In the genomic region with DNA sequence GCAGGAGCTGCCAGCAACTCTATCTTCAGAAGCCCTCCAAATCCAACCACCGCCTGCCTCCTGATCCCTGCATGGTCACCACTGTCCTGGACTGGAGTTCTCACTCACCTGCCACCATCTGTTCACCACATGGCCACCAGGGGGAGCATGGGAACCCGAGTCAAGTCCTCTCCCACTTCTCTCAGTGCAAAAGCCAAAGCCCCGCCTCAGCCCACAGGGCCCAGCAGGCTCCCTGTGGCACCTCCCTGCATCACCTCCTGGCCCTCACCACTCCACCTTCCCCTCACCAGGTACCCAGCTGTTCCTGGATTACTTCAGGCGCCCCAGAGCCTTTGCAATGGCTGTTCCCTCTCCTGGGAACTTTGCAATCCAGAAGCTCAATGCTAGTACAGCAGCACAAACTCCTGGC, we compare ENCODE assay signal across 8 cellular contexts. TPM values are rescaled to one million over a fixed set of nuclear protein-coding genes. Genes with fewer than 3 reads are reported as not detected.
DNase-seq lines count a peak whose midpoint lies in the region; ATAC-seq and TF ChIP-seq lines count a peak whose summit lies in the region.

No MANE protein-coding gene starts in this region.

- H3K27ac Mint-ChIP-seq in activated CD4-positive, alpha-beta T cell treated with anti-CD3 and anti-CD28 coated beads for 36 hours = peak overlapping the region; percentile 52

- H3K4me3 ChIP-seq in AG09309 (ENCODE audit: control insufficient read depth, low read depth, low read length) = no peak overlapping the region
- no peak overlapping the region for H3K4me3 ChIP-seq in GM23248
- H3K4me3 ChIP-seq in right lobe of liver = no peak overlapping the region

- TF ChIP-seq POLR2A in right lobe of liver (IDR thresholded peaks at IDR 0.05) = no peak

- H3K9me3 ChIP-seq in GM23248 (ENCODE audit: low read depth) = no peaks in the 10 kb centered on the region
- no peaks in the 10 kb centered on the region for H3K9me3 ChIP-seq in right lobe of liver

- ATAC-seq in activated CD4-positive, alpha-beta T cell treated with anti-CD3 and anti-CD28 coated beads for 36 hours = peak; percentile 37
- ATAC-seq in right lobe of liver (peak; percentile 56 to 74 (median 68)), HG03175 (IDR thresholded peaks at IDR 0.05; ENCODE audit: unreplicated experiment) (no peak)

- H3F3A ChIP-seq in GM23248 (ENCODE audit: insufficient read depth) = peaks cover 5% of the 10 kb centered on the region; the same call in 1 of the 2 replicates

- H3K79me2 ChIP-seq in GM23248 (ENCODE audit: insufficient read depth) = peaks cover 33% of the 10 kb centered on the region

- CTCF ChIA-PET in activated CD4-positive, alpha-beta T cell treated with anti-CD3 and anti-CD28 coated beads for 36 hours (lab: Charles Lee) = interaction anchor here (0.7 to 3.1 kb wide), 6 partner anchors 11 to 170 kb away, joined by 4 to 13 read pairs (median 6); partner anchors contain the start of genes MAN2B1, TNPO2 and WDR83

- TF ChIP-seq CTCF in AG09309 (IDR thresholded peaks at IDR 0.05; ENCODE audit: control insufficient read depth, insufficient read depth, low read depth, low read length, missing control alignments) = peak; percentile 92
- TF ChIP-seq CTCF in right lobe of liver (IDR thresholded peaks at IDR 0.05) = peak; percentile 78 to 86 (median 82)

- H3K9ac ChIP-seq in GM23248 = no peak overlapping the region

- H3K27me3 Mint-ChIP-seq in activated CD4-positive, alpha-beta T cell treated with anti-CD3 and anti-CD28 coated beads for 36 hours = no peaks in the 10 kb centered on the region

- in situ Hi-C loops in GM23248 (cut with MboI) = loop anchor here (10.0 kb wide), 1 partner anchor 112 kb away; no protein-coding TSS in a partner anchor

- no peaks in the 10 kb centered on the region for H4K20me1 ChIP-seq in GM23248 (ENCODE audit: insufficient read depth)

- H3K9me2 ChIP-seq in GM23248 (ENCODE audit: insufficient read depth) = no peaks in the 10 kb centered on the region

- no peak overlapping the region for H3K4me2 ChIP-seq in GM23248 (ENCODE audit: unreplicated experiment)

- H3K9me3 Mint-ChIP-seq in activated CD4-positive, alpha-beta T cell treated with anti-CD3 and anti-CD28 coated beads for 36 hours (ENCODE audit: low read depth) = no peaks in the 10 kb centered on the region

- no peak overlapping the region for H3K27ac ChIP-seq in GM23248
- H3K27ac ChIP-seq in right lobe of liver = no peak overlapping the region

- 12 to 13% methylated on average over 4 of the region's 4 CpGs for WGBS in GM23248 (ENCODE audit: low coverage in 1 of 2, low lambda C conversion rate in 2 of 2, missing lambda C conversion rate in 2 of 2), 2 experiments
- no CpG with 5 or more reads among the region's 4 CpGs for WGBS in right lobe of liver (ENCODE audit: insufficient coverage, low coverage, low lambda C conversion rate, missing lambda C conversion rate)

- DNase-seq in AG09309 (ENCODE audit: low read depth) (no peak), GM23248 (peak; percentile 80), NCI-H510A (lab: John Stamatoyannopoulos, UW) (peak; percentile 70), cerebellum (ENCODE audit: low spot score) (peak; percentile 72), right lobe of liver (peak; percentile 84 to 88 (median 85))
- peak; percentile 94 for DNase-seq in activated CD4-positive, alpha-beta T cell treated with anti-CD3 and anti-CD28 coated beads for 36 hours
- DNase-seq in stimulated activated CD8-positive, alpha-beta memory T cell treated with anti-CD3 and anti-CD28 coated beads, Interleukin-12 subunit alpha, Interleukin-12 subunit beta, amount 100 ng/mL, for 24 hours (ENCODE audit: extremely low read depth) = peak; percentile 70

- peaks cover 62% of the 10 kb centered on the region for H3K36me3 Mint-ChIP-seq in activated CD4-positive, alpha-beta T cell treated with anti-CD3 and anti-CD28 coated beads for 36 hours (ENCODE audit: low read depth)

- no peak overlapping the region for H2AFZ ChIP-seq in GM23248

- POLR2A ChIA-PET in activated CD4-positive, alpha-beta T cell treated with anti-CD3 and anti-CD28 coated beads for 36 hours (lab: Charles Lee) = no interaction called here

- H3K4me3 Mint-ChIP-seq in activated CD4-positive, alpha-beta T cell treated with anti-CD3 and anti-CD28 coated beads for 36 hours = no peak overlapping the region

- H3K4me1 Mint-ChIP-seq in activated CD4-positive, alpha-beta T cell treated with anti-CD3 and anti-CD28 coated beads for 36 hours = peaks cover 29% of the 10 kb centered on the region

- intact Hi-C loops in activated CD4-positive, alpha-beta T cell treated with anti-CD3 and anti-CD28 coated beads for 36 hours (cut with DNase I, micrococcal nuclease) = loop anchor here in 1 of 2 experiments (1.0 kb wide), 1 partner anchor 171 kb away; no protein-coding TSS in a partner anchor
- intact Hi-C loops in right lobe of liver (cut with DNase I) = no loop called here

- H3K36me3 ChIP-seq in GM23248 (ENCODE audit: low read depth) (peaks cover 21% of the 10 kb centered on the region; the same call in 1 of the 2 replicates), right lobe of liver (peaks cover 0 to 66% (median 26%) of the 10 kb centered on the region in 4 donors)

- no peaks in the 10 kb centered on the region for H3K4me1 ChIP-seq in GM23248 (ENCODE audit: insufficient read depth)
- peaks cover 0 to 19% (median 0%) of the 10 kb centered on the region in 4 donors for H3K4me1 ChIP-seq in right lobe of liver

- H3K27me3 ChIP-seq in GM23248 (replicated peaks; ENCODE audit: insufficient read depth) (no peaks in the 10 kb centered on the region), right lobe of liver (no peaks in the 10 kb centered on the region)

RNA-seq across cellular contexts. Expression of gene DHPS, which starts 5.3 kb away (rescaled TPM):
- total RNA-seq in GM23248 (2014; rRNA removed; shearing (Covaris generic)) = 68.4 and 104 TPM in 2 replicates
- 50.9 and 56.0 TPM in 2 replicates for polyA plus RNA-seq in GM23248 (2016; fragmentation: Nextera tagmentation; extraction: Ambion mirVana)
- 100 to 1,000 TPM; 101 to 112 TPM for total RNA-seq in activated CD4-positive, alpha-beta T cell treated with anti-CD3 and anti-CD28 coated beads for 36 hours
- total RNA-seq in cerebellum (59.1 TPM), right lobe of liver (10 to 100 TPM; 29.5 to 60.5 (median 45.8) TPM)

RNA-seq across cellular contexts. Expression of gene WDR83, which starts 9.8 kb away (rescaled TPM):
- 8.2 and 9.4 TPM in 2 replicates for total RNA-seq in GM23248 (2014; rRNA removed; shearing (Covaris generic))
- polyA plus RNA-seq in GM23248 (2016; fragmentation: Nextera tagmentation; extraction: Ambion mirVana) = 12.7 and 13.1 TPM in 2 replicates
- total RNA-seq in activated CD4-positive, alpha-beta T cell treated with anti-CD3 and anti-CD28 coated beads for 36 hours = 10 to 100 TPM; 13.5 to 19.5 TPM
- 6.3 TPM for total RNA-seq in cerebellum
- 1 to 10 TPM; 2.5 to 6.2 (median 4.2) TPM for total RNA-seq in right lobe of liver

RNA-seq across cellular contexts. Expression of gene MAN2B1, which starts 9.8 kb away (rescaled TPM):
- total RNA-seq in GM23248 (2014; rRNA removed; shearing (Covaris generic)) = 56.5 and 81.7 TPM in 2 replicates
- polyA plus RNA-seq in GM23248 (2016; fragmentation: Nextera tagmentation; extraction: Ambion mirVana) = 37.1 and 40.6 TPM in 2 replicates
- total RNA-seq in activated CD4-positive, alpha-beta T cell treated with anti-CD3 and anti-CD28 coated beads for 36 hours = 100 to 1,000 TPM; 118 to 154 TPM
- total RNA-seq in cerebellum (17.5 TPM), right lobe of liver (10 to 100 TPM; 32.7 to 76.5 (median 53.6) TPM)

RNA-seq across cellular contexts. Expression of gene GNG14, which starts 11.4 kb away (rescaled TPM):
- total RNA-seq in GM23248 (2014; rRNA removed; shearing (Covaris generic)) = not detected in 2 replicates
- not detected in 2 replicates for polyA plus RNA-seq in GM23248 (2016; fragmentation: Nextera tagmentation; extraction: Ambion mirVana)
- not detected for total RNA-seq in activated CD4-positive, alpha-beta T cell treated with anti-CD3 and anti-CD28 coated beads for 36 hours
- total RNA-seq in cerebellum = not detected
- total RNA-seq in right lobe of liver = not detected

RNA-seq across cellular contexts. Expression of gene FBXW9, which starts 20.0 kb away (rescaled TPM):
- 13.8 and 22.3 TPM in 2 replicates for total RNA-seq in GM23248 (2014; rRNA removed; shearing (Covaris generic))
- polyA plus RNA-seq in GM23248 (2016; fragmentation: Nextera tagmentation; extraction: Ambion mirVana) = 14.2 TPM in 2 replicates
- 1 to 10 TPM; 8.3 to 8.8 TPM for total RNA-seq in activated CD4-positive, alpha-beta T cell treated with anti-CD3 and anti-CD28 coated beads for 36 hours
- 5.3 TPM for total RNA-seq in cerebellum
- 1 to 10 TPM; 1.6 to 4.9 (median 2.6) TPM for total RNA-seq in right lobe of liver
